ENCODE assay signal across 1 cellular context in the genomic region with DNA sequence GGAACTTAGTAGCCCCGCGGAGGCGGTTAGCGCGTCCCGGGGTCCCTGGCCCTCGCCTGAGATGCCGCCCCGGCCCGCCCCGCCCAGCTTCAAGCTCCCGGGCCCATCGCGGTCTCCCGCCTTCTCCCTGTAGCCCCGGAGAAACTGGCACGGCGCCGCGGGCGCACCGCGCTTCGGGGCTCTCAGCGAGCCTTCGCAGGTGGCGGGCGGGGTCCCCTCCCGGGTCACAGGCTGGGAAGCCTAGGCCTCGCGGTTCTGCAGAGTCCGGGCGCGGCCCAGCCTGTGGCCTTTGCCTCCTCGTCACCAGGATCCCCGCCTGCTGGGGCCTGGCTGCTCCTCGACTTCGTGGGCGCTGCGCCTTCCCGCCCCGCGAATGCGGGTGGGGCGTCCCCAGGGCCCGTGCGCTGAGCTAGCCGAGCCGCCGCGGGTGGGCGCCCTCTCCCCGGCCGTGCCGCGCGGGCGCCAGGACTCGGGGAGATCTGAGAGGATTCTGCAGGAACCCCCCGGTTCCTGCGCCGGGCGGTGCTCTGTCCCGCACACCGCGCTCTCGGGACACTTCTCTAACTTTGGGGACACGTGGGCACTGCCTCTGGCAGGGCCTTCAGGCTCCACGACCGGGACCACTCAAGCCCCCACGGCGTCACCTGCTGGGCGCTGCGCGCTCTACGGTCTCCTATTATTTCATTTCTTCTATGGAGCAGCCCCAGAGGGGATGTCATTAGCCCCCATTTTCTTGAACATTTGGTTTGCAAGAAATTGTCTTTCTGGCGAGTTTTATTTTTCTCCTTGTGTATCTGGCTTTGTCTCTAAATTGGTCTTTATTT.
TF ChIP-seq lines count a peak whose summit lies in the region.

No MANE protein-coding gene starts in this region.

TF ChIP-seq in K562, 482 proteins besides CTCF, POLR2A, EP300 and RAD21 (continued from another document and continues in another):
- TF ChIP-seq, protein P1, sequence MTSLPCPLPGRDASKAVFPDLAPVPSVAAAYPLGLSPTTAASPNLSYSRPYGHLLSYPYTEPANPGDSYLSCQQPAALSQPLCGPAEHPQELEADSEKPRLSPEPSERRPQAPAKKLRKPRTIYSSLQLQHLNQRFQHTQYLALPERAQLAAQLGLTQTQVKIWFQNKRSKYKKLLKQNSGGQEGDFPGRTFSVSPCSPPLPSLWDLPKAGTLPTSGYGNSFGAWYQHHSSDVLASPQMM (CRISPR knock-in tag; IDR thresholded peaks at IDR 0.05) = no peak
- TF ChIP-seq E2F3 (CRISPR knock-in tag; IDR thresholded peaks at IDR 0.05) = no peak
- TF ChIP-seq ZNF707 (CRISPR knock-in tag; conservative IDR thresholded peaks at IDR 0.05) = no peak
- TF ChIP-seq ZNF146 (CRISPR knock-in tag; IDR thresholded peaks at IDR 0.05; ENCODE audit: unreplicated experiment) = no peak
- TF ChIP-seq, protein P2, sequence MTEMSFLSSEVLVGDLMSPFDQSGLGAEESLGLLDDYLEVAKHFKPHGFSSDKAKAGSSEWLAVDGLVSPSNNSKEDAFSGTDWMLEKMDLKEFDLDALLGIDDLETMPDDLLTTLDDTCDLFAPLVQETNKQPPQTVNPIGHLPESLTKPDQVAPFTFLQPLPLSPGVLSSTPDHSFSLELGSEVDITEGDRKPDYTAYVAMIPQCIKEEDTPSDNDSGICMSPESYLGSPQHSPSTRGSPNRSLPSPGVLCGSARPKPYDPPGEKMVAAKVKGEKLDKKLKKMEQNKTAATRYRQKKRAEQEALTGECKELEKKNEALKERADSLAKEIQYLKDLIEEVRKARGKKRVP (CRISPR knock-in tag; IDR thresholded peaks at IDR 0.05) = no peak
- TF ChIP-seq, protein P3, sequence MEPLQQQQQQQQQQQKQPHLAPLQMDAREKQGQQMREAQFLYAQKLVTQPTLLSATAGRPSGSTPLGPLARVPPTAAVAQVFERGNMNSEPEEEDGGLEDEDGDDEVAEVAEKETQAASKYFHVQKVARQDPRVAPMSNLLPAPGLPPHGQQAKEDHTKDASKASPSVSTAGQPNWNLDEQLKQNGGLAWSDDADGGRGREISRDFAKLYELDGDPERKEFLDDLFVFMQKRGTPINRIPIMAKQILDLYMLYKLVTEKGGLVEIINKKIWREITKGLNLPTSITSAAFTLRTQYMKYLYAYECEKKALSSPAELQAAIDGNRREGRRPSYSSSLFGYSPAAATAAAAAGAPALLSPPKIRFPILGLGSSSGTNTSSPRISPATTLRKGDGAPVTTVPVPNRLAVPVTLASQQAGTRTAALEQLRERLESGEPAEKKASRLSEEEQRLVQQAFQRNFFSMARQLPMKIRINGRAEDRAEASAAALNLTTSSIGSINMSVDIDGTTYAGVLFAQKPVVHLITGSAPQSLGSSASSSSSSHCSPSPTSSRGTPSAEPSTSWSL (CRISPR knock-in tag; IDR thresholded peaks at IDR 0.05; ENCODE audit: borderline replicate concordance) = no peak
- TF ChIP-seq POLR2B (IDR thresholded peaks at IDR 0.05; ENCODE audit: low read depth, partially characterized antibody) = no peak
- no peak for TF ChIP-seq ELF2 (CRISPR knock-in tag; IDR thresholded peaks at IDR 0.05)
- TF ChIP-seq NONO (IDR thresholded peaks at IDR 0.05; ENCODE audit: low read depth in 2 of 2, low read length in 1 of 2) = peak in 1 of 2 experiments; percentile 58; a peak in 2 of 4 replicates
- TF ChIP-seq, protein P4, sequence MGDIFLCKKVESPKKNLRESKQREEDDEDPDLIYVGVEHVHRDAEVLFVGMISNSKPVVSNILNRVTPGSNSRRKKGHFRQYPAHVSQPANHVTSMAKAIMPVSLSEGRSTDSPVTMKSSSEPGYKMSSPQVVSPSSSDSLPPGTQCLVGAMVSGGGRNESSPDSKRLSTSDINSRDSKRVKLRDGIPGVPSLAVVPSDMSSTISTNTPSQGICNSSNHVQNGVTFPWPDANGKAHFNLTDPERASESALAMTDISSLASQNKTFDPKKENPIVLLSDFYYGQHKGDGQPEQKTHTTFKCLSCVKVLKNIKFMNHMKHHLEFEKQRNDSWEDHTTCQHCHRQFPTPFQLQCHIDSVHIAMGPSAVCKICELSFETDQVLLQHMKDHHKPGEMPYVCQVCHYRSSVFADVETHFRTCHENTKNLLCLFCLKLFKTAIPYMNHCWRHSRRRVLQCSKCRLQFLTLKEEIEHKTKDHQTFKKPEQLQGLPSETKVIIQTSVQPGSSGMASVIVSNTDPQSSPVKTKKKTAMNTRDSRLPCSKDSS (IDR thresholded peaks at IDR 0.05; ENCODE audit: low read depth, partially characterized antibody) = no peak
- no peak for TF ChIP-seq KAT7 (CRISPR knock-in tag; IDR thresholded peaks at IDR 0.05; ENCODE audit: borderline replicate concordance)
- 0 out of 2 replicates have a peak, but pooled peaks have one; percentile 8 for TF ChIP-seq SUPT5H (IDR thresholded peaks at IDR 0.05)
- TF ChIP-seq HCFC1 (IDR thresholded peaks at IDR 0.05; ENCODE audit: low read depth, low read length) = no peak
- no peak for TF ChIP-seq NR2F6 (CRISPR knock-in tag; IDR thresholded peaks at IDR 0.05)
- TF ChIP-seq, protein P5, sequence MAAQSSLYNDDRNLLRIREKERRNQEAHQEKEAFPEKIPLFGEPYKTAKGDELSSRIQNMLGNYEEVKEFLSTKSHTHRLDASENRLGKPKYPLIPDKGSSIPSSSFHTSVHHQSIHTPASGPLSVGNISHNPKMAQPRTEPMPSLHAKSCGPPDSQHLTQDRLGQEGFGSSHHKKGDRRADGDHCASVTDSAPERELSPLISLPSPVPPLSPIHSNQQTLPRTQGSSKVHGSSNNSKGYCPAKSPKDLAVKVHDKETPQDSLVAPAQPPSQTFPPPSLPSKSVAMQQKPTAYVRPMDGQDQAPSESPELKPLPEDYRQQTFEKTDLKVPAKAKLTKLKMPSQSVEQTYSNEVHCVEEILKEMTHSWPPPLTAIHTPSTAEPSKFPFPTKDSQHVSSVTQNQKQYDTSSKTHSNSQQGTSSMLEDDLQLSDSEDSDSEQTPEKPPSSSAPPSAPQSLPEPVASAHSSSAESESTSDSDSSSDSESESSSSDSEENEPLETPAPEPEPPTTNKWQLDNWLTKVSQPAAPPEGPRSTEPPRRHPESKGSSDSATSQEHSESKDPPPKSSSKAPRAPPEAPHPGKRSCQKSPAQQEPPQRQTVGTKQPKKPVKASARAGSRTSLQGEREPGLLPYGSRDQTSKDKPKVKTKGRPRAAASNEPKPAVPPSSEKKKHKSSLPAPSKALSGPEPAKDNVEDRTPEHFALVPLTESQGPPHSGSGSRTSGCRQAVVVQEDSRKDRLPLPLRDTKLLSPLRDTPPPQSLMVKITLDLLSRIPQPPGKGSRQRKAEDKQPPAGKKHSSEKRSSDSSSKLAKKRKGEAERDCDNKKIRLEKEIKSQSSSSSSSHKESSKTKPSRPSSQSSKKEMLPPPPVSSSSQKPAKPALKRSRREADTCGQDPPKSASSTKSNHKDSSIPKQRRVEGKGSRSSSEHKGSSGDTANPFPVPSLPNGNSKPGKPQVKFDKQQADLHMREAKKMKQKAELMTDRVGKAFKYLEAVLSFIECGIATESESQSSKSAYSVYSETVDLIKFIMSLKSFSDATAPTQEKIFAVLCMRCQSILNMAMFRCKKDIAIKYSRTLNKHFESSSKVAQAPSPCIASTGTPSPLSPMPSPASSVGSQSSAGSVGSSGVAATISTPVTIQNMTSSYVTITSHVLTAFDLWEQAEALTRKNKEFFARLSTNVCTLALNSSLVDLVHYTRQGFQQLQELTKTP (IDR thresholded peaks at IDR 0.05; ENCODE audit: low read depth in 1 of 2, partially characterized antibody in 2 of 2) = no peak
- no peak for TF ChIP-seq RBM15 (IDR thresholded peaks at IDR 0.05; ENCODE audit: insufficient read depth, low read length)
- TF ChIP-seq ZNF12 (CRISPR knock-in tag; IDR thresholded peaks at IDR 0.05) = no peak
- no peak for TF ChIP-seq ZC3H4 (CRISPR knock-in tag; IDR thresholded peaks at IDR 0.05; ENCODE audit: borderline replicate concordance)
- TF ChIP-seq SNRNP70 (optimal IDR thresholded peaks at IDR 0.05; ENCODE audit: low read depth, low read length) = no peak
- no peak for TF ChIP-seq NR2C1 (IDR thresholded peaks at IDR 0.05)
- TF ChIP-seq NR2C1 (tag; IDR thresholded peaks at IDR 0.05) = no peak
- TF ChIP-seq POLR3G (IDR thresholded peaks at IDR 0.05; ENCODE audit: extremely low read depth, insufficient read length, insufficient replicate concordance) = no peak
- no peak for TF ChIP-seq ZKSCAN3 (CRISPR knock-in tag; IDR thresholded peaks at IDR 0.05)
- no peak for TF ChIP-seq POLR2AphosphoS2 (IDR thresholded peaks at IDR 0.05; ENCODE audit: low read length)
- TF ChIP-seq ZNF384 (IDR thresholded peaks at IDR 0.05; ENCODE audit: low read depth, low read length) = no peak
- no peak for TF ChIP-seq ZNF830 (CRISPR knock-in tag; IDR thresholded peaks at IDR 0.05)
- no peak for TF ChIP-seq MYNN (IDR thresholded peaks at IDR 0.05)
- TF ChIP-seq MYNN (CRISPR knock-in tag; IDR thresholded peaks at IDR 0.05) = no peak
- TF ChIP-seq, protein P6, sequence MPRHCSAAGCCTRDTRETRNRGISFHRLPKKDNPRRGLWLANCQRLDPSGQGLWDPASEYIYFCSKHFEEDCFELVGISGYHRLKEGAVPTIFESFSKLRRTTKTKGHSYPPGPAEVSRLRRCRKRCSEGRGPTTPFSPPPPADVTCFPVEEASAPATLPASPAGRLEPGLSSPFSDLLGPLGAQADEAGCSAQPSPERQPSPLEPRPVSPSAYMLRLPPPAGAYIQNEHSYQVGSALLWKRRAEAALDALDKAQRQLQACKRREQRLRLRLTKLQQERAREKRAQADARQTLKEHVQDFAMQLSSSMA (CRISPR knock-in tag; IDR thresholded peaks at IDR 0.05) = no peak
- TF ChIP-seq POLR3A (IDR thresholded peaks at IDR 0.05; ENCODE audit: borderline replicate concordance, extremely low read depth, insufficient read depth, insufficient read length) = no peak
- no peak for TF ChIP-seq MCM5 (IDR thresholded peaks at IDR 0.05; ENCODE audit: low read depth)
- peak; percentile 51 for TF ChIP-seq ZBTB7A (IDR thresholded peaks at IDR 0.05; ENCODE audit: borderline replicate concordance, control insufficient read depth, low read depth, low read length)
- TF ChIP-seq POLR2AphosphoS5 (IDR thresholded peaks at IDR 0.05; ENCODE audit: control insufficient read depth, insufficient read depth, low read depth, low read length) = no peak; the same call in 1 of the 2 replicates
- TF ChIP-seq PHF21A (IDR thresholded peaks at IDR 0.05; ENCODE audit: borderline replicate concordance, low read depth) = no peak
- TF ChIP-seq, protein P7, sequence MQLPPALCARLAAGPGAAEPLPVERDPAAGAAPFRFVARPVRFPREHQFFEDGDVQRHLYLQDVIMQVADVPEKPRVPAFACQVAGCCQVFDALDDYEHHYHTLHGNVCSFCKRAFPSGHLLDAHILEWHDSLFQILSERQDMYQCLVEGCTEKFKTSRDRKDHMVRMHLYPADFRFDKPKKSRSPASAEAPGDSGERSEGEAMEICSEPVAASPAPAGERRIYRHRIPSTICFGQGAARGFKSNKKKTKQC (CRISPR knock-in tag; IDR thresholded peaks at IDR 0.05) = no peak; the same call in 1 of the 2 replicates
- no peak for TF ChIP-seq ZNF24 (IDR thresholded peaks at IDR 0.05)
- 0 out of 2 replicates have a peak, but pooled peaks have one; percentile 22 for TF ChIP-seq TEAD4 (IDR thresholded peaks at IDR 0.05; ENCODE audit: low read length)
- TF ChIP-seq TEAD4 (CRISPR knock-in tag; IDR thresholded peaks at IDR 0.05; ENCODE audit: borderline replicate concordance) = no peak
- TF ChIP-seq ZNF79 (CRISPR knock-in tag; IDR thresholded peaks at IDR 0.05; ENCODE audit: low read depth) = no peak
- TF ChIP-seq SRSF9 (IDR thresholded peaks at IDR 0.05; ENCODE audit: borderline replicate concordance, low read depth, low read length) = no peak
- no peak for TF ChIP-seq MCM7 (IDR thresholded peaks at IDR 0.05)
- TF ChIP-seq, protein P8, sequence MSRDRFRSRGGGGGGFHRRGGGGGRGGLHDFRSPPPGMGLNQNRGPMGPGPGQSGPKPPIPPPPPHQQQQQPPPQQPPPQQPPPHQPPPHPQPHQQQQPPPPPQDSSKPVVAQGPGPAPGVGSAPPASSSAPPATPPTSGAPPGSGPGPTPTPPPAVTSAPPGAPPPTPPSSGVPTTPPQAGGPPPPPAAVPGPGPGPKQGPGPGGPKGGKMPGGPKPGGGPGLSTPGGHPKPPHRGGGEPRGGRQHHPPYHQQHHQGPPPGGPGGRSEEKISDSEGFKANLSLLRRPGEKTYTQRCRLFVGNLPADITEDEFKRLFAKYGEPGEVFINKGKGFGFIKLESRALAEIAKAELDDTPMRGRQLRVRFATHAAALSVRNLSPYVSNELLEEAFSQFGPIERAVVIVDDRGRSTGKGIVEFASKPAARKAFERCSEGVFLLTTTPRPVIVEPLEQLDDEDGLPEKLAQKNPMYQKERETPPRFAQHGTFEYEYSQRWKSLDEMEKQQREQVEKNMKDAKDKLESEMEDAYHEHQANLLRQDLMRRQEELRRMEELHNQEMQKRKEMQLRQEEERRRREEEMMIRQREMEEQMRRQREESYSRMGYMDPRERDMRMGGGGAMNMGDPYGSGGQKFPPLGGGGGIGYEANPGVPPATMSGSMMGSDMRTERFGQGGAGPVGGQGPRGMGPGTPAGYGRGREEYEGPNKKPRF (IDR thresholded peaks at IDR 0.05; ENCODE audit: low read depth, low read length) = no peak
- TF ChIP-seq, protein P9, sequence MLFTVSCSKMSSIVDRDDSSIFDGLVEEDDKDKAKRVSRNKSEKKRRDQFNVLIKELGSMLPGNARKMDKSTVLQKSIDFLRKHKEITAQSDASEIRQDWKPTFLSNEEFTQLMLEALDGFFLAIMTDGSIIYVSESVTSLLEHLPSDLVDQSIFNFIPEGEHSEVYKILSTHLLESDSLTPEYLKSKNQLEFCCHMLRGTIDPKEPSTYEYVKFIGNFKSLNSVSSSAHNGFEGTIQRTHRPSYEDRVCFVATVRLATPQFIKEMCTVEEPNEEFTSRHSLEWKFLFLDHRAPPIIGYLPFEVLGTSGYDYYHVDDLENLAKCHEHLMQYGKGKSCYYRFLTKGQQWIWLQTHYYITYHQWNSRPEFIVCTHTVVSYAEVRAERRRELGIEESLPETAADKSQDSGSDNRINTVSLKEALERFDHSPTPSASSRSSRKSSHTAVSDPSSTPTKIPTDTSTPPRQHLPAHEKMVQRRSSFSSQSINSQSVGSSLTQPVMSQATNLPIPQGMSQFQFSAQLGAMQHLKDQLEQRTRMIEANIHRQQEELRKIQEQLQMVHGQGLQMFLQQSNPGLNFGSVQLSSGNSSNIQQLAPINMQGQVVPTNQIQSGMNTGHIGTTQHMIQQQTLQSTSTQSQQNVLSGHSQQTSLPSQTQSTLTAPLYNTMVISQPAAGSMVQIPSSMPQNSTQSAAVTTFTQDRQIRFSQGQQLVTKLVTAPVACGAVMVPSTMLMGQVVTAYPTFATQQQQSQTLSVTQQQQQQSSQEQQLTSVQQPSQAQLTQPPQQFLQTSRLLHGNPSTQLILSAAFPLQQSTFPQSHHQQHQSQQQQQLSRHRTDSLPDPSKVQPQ (CRISPR knock-in tag; IDR thresholded peaks at IDR 0.05; ENCODE audit: borderline replicate concordance) = no peak
- no peak for TF ChIP-seq HNRNPH1 (optimal IDR thresholded peaks at IDR 0.05; ENCODE audit: low read depth, low read length)
- no peak for TF ChIP-seq NFE2 (IDR thresholded peaks at IDR 0.05; ENCODE audit: low read depth)
- TF ChIP-seq, protein P10, sequence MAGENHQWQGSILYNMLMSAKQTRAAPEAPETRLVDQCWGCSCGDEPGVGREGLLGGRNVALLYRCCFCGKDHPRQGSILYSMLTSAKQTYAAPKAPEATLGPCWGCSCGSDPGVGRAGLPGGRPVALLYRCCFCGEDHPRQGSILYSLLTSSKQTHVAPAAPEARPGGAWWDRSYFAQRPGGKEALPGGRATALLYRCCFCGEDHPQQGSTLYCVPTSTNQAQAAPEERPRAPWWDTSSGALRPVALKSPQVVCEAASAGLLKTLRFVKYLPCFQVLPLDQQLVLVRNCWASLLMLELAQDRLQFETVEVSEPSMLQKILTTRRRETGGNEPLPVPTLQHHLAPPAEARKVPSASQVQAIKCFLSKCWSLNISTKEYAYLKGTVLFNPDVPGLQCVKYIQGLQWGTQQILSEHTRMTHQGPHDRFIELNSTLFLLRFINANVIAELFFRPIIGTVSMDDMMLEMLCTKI (IDR thresholded peaks at IDR 0.05; ENCODE audit: partially characterized antibody) = no peak
- TF ChIP-seq ERF (CRISPR knock-in tag; IDR thresholded peaks at IDR 0.05) = peak; percentile 35; the same call in 1 of the 2 replicates
- TF ChIP-seq KHSRP (IDR thresholded peaks at IDR 0.05) = no peak
- TF ChIP-seq PTBP1 (IDR thresholded peaks at IDR 0.05; ENCODE audit: low read depth, low read length) = no peak
